In the genomic region with DNA sequence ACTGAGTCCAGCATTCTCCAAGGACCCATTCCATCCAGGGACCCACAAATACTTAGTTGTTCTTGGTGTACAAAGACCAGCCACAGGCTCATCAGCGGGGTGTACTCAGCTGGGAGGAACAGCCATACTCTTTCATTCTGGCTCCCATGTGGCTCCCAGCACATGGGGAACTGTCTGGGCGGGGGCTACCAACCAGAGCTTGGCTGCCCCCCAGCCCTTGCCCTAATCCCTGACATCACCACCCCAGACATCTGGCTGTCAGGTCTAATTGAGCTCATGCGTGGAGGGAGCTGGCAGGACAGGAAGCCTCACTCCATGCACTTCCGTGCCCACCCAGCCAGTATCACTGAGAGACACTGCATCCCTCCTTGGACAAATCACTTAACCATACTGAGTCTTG, we compare ENCODE assay signal across 14 cellular contexts.
DNase-seq lines count a peak whose midpoint lies in the region; ATAC-seq and TF ChIP-seq lines count a peak whose summit lies in the region.
"Had no signal": no experiment of that assay in that cellular context is flagged by ENCODE, and none has a peak within 500 bp of the region (broad histone marks: within the 10 kb centered on the region; RNA-seq: fewer than 3 reads in every experiment).

No MANE protein-coding gene starts in this region.

- H3K27me3 Mint-ChIP-seq in Calu3 (ENCODE audit: unreplicated experiment) = peaks cover 74% of the 10 kb centered on the region
- H3K27me3 Mint-ChIP-seq in CD4-positive, alpha-beta T cell = peaks cover 26% of the 10 kb centered on the region

- H3F3A ChIP-seq in MM.1S (ENCODE audit: insufficient read depth, low read length) = no peaks in the 10 kb centered on the region

- no peaks in the 10 kb centered on the region for H3K36me3 ChIP-seq in A673 (ENCODE audit: insufficient read depth, low read length, poor library complexity, severe bottlenecking)
- H3K36me3 ChIP-seq in HEK293 (ENCODE audit: control insufficient read depth in 2 of 2, insufficient read depth in 1 of 2, low read length in 2 of 2) = no peaks in the 10 kb centered on the region
- H3K36me3 ChIP-seq in esophagus muscularis mucosa = no peaks in the 10 kb centered on the region
- no peaks in the 10 kb centered on the region for H3K36me3 ChIP-seq in psoas muscle (ENCODE audit: insufficient read depth in 1 of 2, low read depth in 1 of 2)
- H3K36me3 ChIP-seq in breast epithelium = no peaks in the 10 kb centered on the region
- no peaks in the 10 kb centered on the region for H3K36me3 ChIP-seq in MM.1S (replicated peaks; ENCODE audit: insufficient read depth, low read length)

- CTCF ChIA-PET in A673 (lab: Charles Lee) (no interaction called here), HEK293 (lab: Yijun Ruan, JAX) (no interaction called here), Calu3 (lab: Charles Lee) (no interaction called here)
- CTCF ChIA-PET in CD4-positive, alpha-beta T cell (lab: Charles Lee) = no interaction called here

- H4K20me1 ChIP-seq in MM.1S (ENCODE audit: insufficient read depth, low read length) = no peaks in the 10 kb centered on the region

- ATAC-seq in psoas muscle = peak in 3 of 4 donors; percentile 26 to 41 (median 37)
- ATAC-seq in CD4-positive, alpha-beta T cell (ENCODE audit: poor library complexity) = no peak

- DNase-seq in A673 (ENCODE audit: low spot score) = peak; percentile 72
- DNase-seq in esophagus muscularis mucosa (ENCODE audit: extremely low spot score) = peak; percentile 88
- no peak for DNase-seq in psoas muscle
- no peak for DNase-seq in Calu3
- no peak for DNase-seq in CD4-positive, alpha-beta T cell
- no peak for DNase-seq in breast epithelium (ENCODE audit: low spot score in 2 of 2)
- DNase-seq in MM.1S = no peak
- DNase-seq: H7; NCI-H1436 treated with DMSO at 0.1 percent for 48 hours; NCI-H2227 treated with DMSO at 0.1 percent for 48 hours; NCI-H526 treated with DMSO at 0.1 percent for 48 hours; NK-92 treated with Interleukin-12 subunit alpha and Interleukin-12 subunit beta, amount 100 ng/mL, for 24 hours had no signal

- H3K79me2 ChIP-seq in MM.1S (ENCODE audit: low read length) = no peaks in the 10 kb centered on the region

- no peaks in the 10 kb centered on the region for H3K4me1 Mint-ChIP-seq in Calu3 (ENCODE audit: low read depth, unreplicated experiment)
- no peaks in the 10 kb centered on the region for H3K4me1 Mint-ChIP-seq in CD4-positive, alpha-beta T cell (ENCODE audit: low read depth)

- no peak overlapping the region for H3K4me3 Mint-ChIP-seq in Calu3 (ENCODE audit: low read depth, unreplicated experiment)
- no peak overlapping the region for H3K4me3 Mint-ChIP-seq in CD4-positive, alpha-beta T cell
- H3K4me3 Mint-ChIP-seq: IgD-negative memory B cell had no signal

- H3K9me3 ChIP-seq in A673 (ENCODE audit: low read depth, low read length, poor library complexity, severe bottlenecking) = no peaks in the 10 kb centered on the region
- H3K9me3 ChIP-seq in HEK293 (ENCODE audit: control insufficient read depth, insufficient read depth, low read depth, low read length) = no peaks in the 10 kb centered on the region
- H3K9me3 ChIP-seq in esophagus muscularis mucosa = peaks cover 0 to 7% (median 0%) of the 10 kb centered on the region in 4 donors
- H3K9me3 ChIP-seq in psoas muscle = no peaks in the 10 kb centered on the region
- H3K9me3 ChIP-seq in CD4-positive, alpha-beta T cell (ENCODE audit: control insufficient read depth, low read length) = no peaks in the 10 kb centered on the region
- H3K9me3 ChIP-seq in breast epithelium = peaks cover 0 to 4% of the 10 kb centered on the region in 2 donors
- no peaks in the 10 kb centered on the region for H3K9me3 ChIP-seq in MM.1S (replicated peaks; ENCODE audit: insufficient read depth, low read length)

- BruUV-seq in A673 (replicated peaks; lab: Mats Ljungman, UMichigan) (no TSS peak), Calu3 (replicated peaks; lab: Mats Ljungman, UMichigan) (no TSS peak)

- H3K36me3 Mint-ChIP-seq in Calu3 (ENCODE audit: insufficient read depth, unreplicated experiment) = peaks cover 4% of the 10 kb centered on the region
- no peaks in the 10 kb centered on the region for H3K36me3 Mint-ChIP-seq in CD4-positive, alpha-beta T cell (ENCODE audit: low read depth)

- H3K9me3 Mint-ChIP-seq in Calu3 (ENCODE audit: low read depth, unreplicated experiment) = peaks cover 2% of the 10 kb centered on the region
- peaks cover 5% of the 10 kb centered on the region for H3K9me3 Mint-ChIP-seq in CD4-positive, alpha-beta T cell

- POLR2A ChIA-PET in A673 (lab: Charles Lee; ENCODE audit: low non-redundant PET) (no interaction called here), HEK293 (lab: Yijun Ruan, JAX) (no interaction called here)
- POLR2A ChIA-PET in CD4-positive, alpha-beta T cell (lab: Charles Lee) = no interaction called here

- WGBS in esophagus muscularis mucosa = 83% methylated on average over 4 of the region's 4 CpGs
- WGBS in psoas muscle, 3 donors = 62 to 71% (median 70%) methylated on average over 4 of the region's 4 CpGs

- H3K4me1 ChIP-seq in A673 (ENCODE audit: insufficient read depth, low read length, poor library complexity, severe bottlenecking) = no peaks in the 10 kb centered on the region
- H3K4me1 ChIP-seq in HEK293 (ENCODE audit: control insufficient read depth, insufficient read depth, low read length) = no peaks in the 10 kb centered on the region
- peaks cover 0 to 12% (median 5%) of the 10 kb centered on the region in 4 donors for H3K4me1 ChIP-seq in esophagus muscularis mucosa
- no peaks in the 10 kb centered on the region for H3K4me1 ChIP-seq in psoas muscle
- H3K4me1 ChIP-seq in breast epithelium = no peaks in the 10 kb centered on the region
- H3K4me1 ChIP-seq in MM.1S (ENCODE audit: low read length) = no peaks in the 10 kb centered on the region

- no peak overlapping the region for H3K4me3 ChIP-seq in A673 (ENCODE audit: low read depth, low read length, poor library complexity, severe bottlenecking)
- H3K4me3 ChIP-seq in HEK293 (ENCODE audit: low read depth, low read length) = no peak overlapping the region
- no peak overlapping the region for H3K4me3 ChIP-seq in esophagus muscularis mucosa
- H3K4me3 ChIP-seq in psoas muscle = no peak overlapping the region
- no peak overlapping the region for H3K4me3 ChIP-seq in breast epithelium
- no peak overlapping the region for H3K4me3 ChIP-seq in MM.1S (ENCODE audit: low read length)

- H3K27me3 ChIP-seq in A673 (replicated peaks; ENCODE audit: insufficient read depth, low read depth, low read length, poor library complexity) = no peaks in the 10 kb centered on the region
- H3K27me3 ChIP-seq in esophagus muscularis mucosa = no peaks in the 10 kb centered on the region
- H3K27me3 ChIP-seq in psoas muscle (ENCODE audit: insufficient read depth in 3 of 3, low read length in 2 of 3) = no peaks in the 10 kb centered on the region
- H3K27me3 ChIP-seq in CD4-positive, alpha-beta T cell (ENCODE audit: control insufficient read depth, insufficient read depth, low read length) = no peaks in the 10 kb centered on the region
- H3K27me3 ChIP-seq in breast epithelium = no peaks in the 10 kb centered on the region
- no peaks in the 10 kb centered on the region for H3K27me3 ChIP-seq in MM.1S (replicated peaks; ENCODE audit: insufficient read depth, low read length)

- TF ChIP-seq POLR2A in esophagus muscularis mucosa (IDR thresholded peaks at IDR 0.05; ENCODE audit: low read depth) = no peak
- TF ChIP-seq POLR2A in breast epithelium (IDR thresholded peaks at IDR 0.05) = no peak

- no peak overlapping the region for H3K27ac Mint-ChIP-seq in Calu3 (ENCODE audit: unreplicated experiment)
- no peak overlapping the region for H3K27ac Mint-ChIP-seq in CD4-positive, alpha-beta T cell
- H3K27ac Mint-ChIP-seq: IgD-negative memory B cell had no signal

- intact Hi-C loops in A673 (cut with micrococcal nuclease; ENCODE audit: unreplicated experiment) (no loop called here), esophagus muscularis mucosa (cut with DNase I) (no loop called here), psoas muscle (cut with DNase I) (no loop called here), Calu3 (cut with micrococcal nuclease; ENCODE audit: unreplicated experiment) (no loop called here), breast epithelium (cut with DNase I; ENCODE audit: low total_unique reads) (no loop called here)
- intact Hi-C loops in CD4-positive, alpha-beta T cell (cut with DNase I, micrococcal nuclease) = no loop called here

- no peak overlapping the region for H2AFZ ChIP-seq in MM.1S (ENCODE audit: low read length)

- no peak overlapping the region for H3K27ac ChIP-seq in A673 (ENCODE audit: low read depth, low read length, poor library complexity, severe bottlenecking)
- H3K27ac ChIP-seq in HEK293 (ENCODE audit: extremely low read depth, low read depth, low read length) = no peak overlapping the region
- no peak overlapping the region for H3K27ac ChIP-seq in esophagus muscularis mucosa (replicated peaks in 1 of 4)
- H3K27ac ChIP-seq in psoas muscle = no peak overlapping the region
- no peak overlapping the region for H3K27ac ChIP-seq in CD4-positive, alpha-beta T cell (ENCODE audit: low read depth, low read length)
- no peak overlapping the region for H3K27ac ChIP-seq in breast epithelium
- no peak overlapping the region for H3K27ac ChIP-seq in MM.1S (ENCODE audit: low read length)

- no peaks in the 10 kb centered on the region for H3K9me2 ChIP-seq in MM.1S (replicated peaks; ENCODE audit: insufficient read depth, low read length)

- TF ChIP-seq CTCF in A673 (conservative IDR thresholded peaks at IDR 0.05; ENCODE audit: low read depth, low read length) = no peak
- TF ChIP-seq CTCF in HEK293 (tag by site-specific recombination; IDR thresholded peaks at IDR 0.05) = no peak
- no peak for TF ChIP-seq CTCF in esophagus muscularis mucosa (IDR thresholded peaks at IDR 0.05)
- no peak for TF ChIP-seq CTCF in psoas muscle (IDR thresholded peaks at IDR 0.05)
- no peak for TF ChIP-seq CTCF in Calu3 (IDR thresholded peaks at IDR 0.05; ENCODE audit: unreplicated experiment)
- TF ChIP-seq CTCF in CD4-positive, alpha-beta T cell (IDR thresholded peaks at IDR 0.05) = no peak
- no peak for TF ChIP-seq CTCF in breast epithelium (IDR thresholded peaks at IDR 0.05)
- TF ChIP-seq CTCF in MM.1S (IDR thresholded peaks at IDR 0.05; ENCODE audit: low read length) = no peak

- no peak overlapping the region for H3K4me2 ChIP-seq in MM.1S (ENCODE audit: low read depth, low read length)

- H3K9ac ChIP-seq in MM.1S (ENCODE audit: low read length) = no peak overlapping the region

- no peak for TF ChIP-seq EP300 in esophagus muscularis mucosa (IDR thresholded peaks at IDR 0.05)

TF ChIP-seq in HEK293, 187 proteins besides CTCF, POLR2A, EP300 and RAD21:
- TF ChIP-seq ZBTB20 (tag by site-specific recombination; IDR thresholded peaks at IDR 0.05) (no peak), ZIC2 (tag by site-specific recombination; IDR thresholded peaks at IDR 0.05) (peak; percentile 36)

Comparison
In these comparisons a context has a peak if more than half of its experiments do, and no peak if none do; other contexts are left out.
1. DNase-seq: peak in A673 (single experiment) and esophagus muscularis mucosa (single experiment); none in psoas muscle (0 of 2), Calu3 (single experiment), CD4-positive, alpha-beta T cell (0 of 10), breast epithelium (0 of 2) and MM.1S (single experiment).